Comparison of ENCODE assay signal across 13 cellular contexts in genomic region chr1:160712525-160713080, GRCh38. TPM values are rescaled to one million over a fixed set of nuclear protein-coding genes. Genes with fewer than 3 reads are reported as not detected.
DNase-seq lines count a peak whose midpoint lies in the region; ATAC-seq lines count a peak whose summit lies in the region.
"Not testable (repeated sequence)": the region's sequence is repeated elsewhere in the genome, so short reads cannot be mapped to it uniquely, and the experiment has no call there.
"Had no signal": no experiment of that assay in that cellular context is flagged by ENCODE, and none has a peak within 500 bp of the region (broad histone marks: within the 10 kb centered on the region; RNA-seq: fewer than 3 reads in every experiment).

No MANE protein-coding gene starts in this region.

- H3K27me3 Mint-ChIP-seq in activated CD8-positive, alpha-beta T cell treated with anti-CD3 and anti-CD28 coated beads, Interleukin-2, amount 10 ng/mL, durations not matched to agents 7 days and 5 days (ENCODE audit: low read depth): not testable (repeated sequence)

- not testable (repeated sequence) for H3K36me3 Mint-ChIP-seq in activated CD8-positive, alpha-beta T cell treated with anti-CD3 and anti-CD28 coated beads, Interleukin-2, amount 10 ng/mL, durations not matched to agents 7 days and 5 days (ENCODE audit: low read depth)

- H3K9me3 Mint-ChIP-seq in activated CD8-positive, alpha-beta T cell treated with anti-CD3 and anti-CD28 coated beads, Interleukin-2, amount 10 ng/mL, durations not matched to agents 7 days and 5 days (ENCODE audit: insufficient read depth): not testable (repeated sequence)

- H3K4me3 Mint-ChIP-seq in activated CD8-positive, alpha-beta T cell treated with anti-CD3 and anti-CD28 coated beads, Interleukin-2, amount 10 ng/mL, durations not matched to agents 7 days and 5 days: not testable (repeated sequence)

- H3K4me1 Mint-ChIP-seq in activated CD8-positive, alpha-beta T cell treated with anti-CD3 and anti-CD28 coated beads, Interleukin-2, amount 10 ng/mL, durations not matched to agents 7 days and 5 days (ENCODE audit: low read depth): peaks cover 48% of the 10 kb centered on the region

- H3K27ac Mint-ChIP-seq in activated CD8-positive, alpha-beta T cell treated with anti-CD3 and anti-CD28 coated beads, Interleukin-2, amount 10 ng/mL, durations not matched to agents 7 days and 5 days: not testable (repeated sequence)

- DNase-seq in Ammon's horn (ENCODE audit: low spot score) (peak; percentile 48), OCI-M1 (lab: John Stamatoyannopoulos, UW) (peak; percentile 64)
- peak; percentile 67 for DNase-seq in activated CD8-positive, alpha-beta T cell treated with anti-CD3 and anti-CD28 coated beads, Interleukin-2, amount 10 ng/mL, durations not matched to agents 7 days and 5 days
- peak; percentile 20 for DNase-seq in effector CD8-positive, alpha-beta T cell (lab: John Stamatoyannopoulos, UW)
- not testable (repeated sequence) for DNase-seq in sciatic nerve (ENCODE audit: low spot score)

- CTCF ChIA-PET in activated CD8-positive, alpha-beta T cell treated with anti-CD3 and anti-CD28 coated beads, Interleukin-2, amount 10 ng/mL, durations not matched to agents 7 days and 5 days (lab: Charles Lee): interaction anchor here (0.7 to 6.7 kb wide), 18 partner anchors 12 to 278 kb away, joined by 3 to 147 read pairs (median 4); partner anchors contain the start of genes ITLN2 and LY9

- ATAC-seq in GM18858 (IDR thresholded peaks at IDR 0.05; ENCODE audit: unreplicated experiment): peak; percentile 40
- ATAC-seq in GM21576 (IDR thresholded peaks at IDR 0.05; ENCODE audit: unreplicated experiment): peak; percentile 36
- ATAC-seq in HG03378 (IDR thresholded peaks at IDR 0.05; ENCODE audit: unreplicated experiment): peak; percentile 43
- ATAC-seq in activated CD8-positive, alpha-beta T cell treated with anti-CD3 and anti-CD28 coated beads, Interleukin-2, amount 10 ng/mL, durations not matched to agents 7 days and 5 days: peak; percentile 43
- peak; percentile 57 for ATAC-seq in sciatic nerve

- intact Hi-C loops in sciatic nerve (cut with DNase I): not testable (repeated sequence)

- POLR2A ChIA-PET in activated CD8-positive, alpha-beta T cell treated with anti-CD3 and anti-CD28 coated beads, Interleukin-2, amount 10 ng/mL, durations not matched to agents 7 days and 5 days (lab: Charles Lee): interaction anchor here (1.0 to 4.2 kb wide), 10 partner anchors 13 to 308 kb away, joined by 3 to 44 read pairs (median 4); partner anchors contain the start of genes F11R and LY9

RNA-seq across cellular contexts. Expression of gene CD48, which starts 1.0 kb away (rescaled TPM):
- total RNA-seq in activated CD8-positive, alpha-beta T cell treated with anti-CD3 and anti-CD28 coated beads, Interleukin-2, amount 10 ng/mL, durations not matched to agents 7 days and 5 days: 100 to 1,000 TPM; 325 to 327 TPM
- 6.8 TPM for total RNA-seq in sciatic nerve
- total RNA-seq: astrocyte, HepG2, HFFc6, SJSA1 had no signal

RNA-seq across cellular contexts. Expression of gene SLAMF7, which starts 26.4 kb away (rescaled TPM):
- 100 to 1,000 TPM in 1 of 2 experiments, 10 to 100 TPM in 1; 88.5 to 102 TPM for total RNA-seq in activated CD8-positive, alpha-beta T cell treated with anti-CD3 and anti-CD28 coated beads, Interleukin-2, amount 10 ng/mL, durations not matched to agents 7 days and 5 days
- total RNA-seq in sciatic nerve: 1.6 TPM
- total RNA-seq: endodermal cell, HepG2, HFFc6, SJSA1 had no signal

Comparison
In these comparisons a context has a peak if more than half of its experiments do, and no peak if none do; other contexts are left out.
1. RNA of gene CD48, which starts 1.0 kb away (total RNA-seq): 325 to 327 TPM in activated CD8-positive, alpha-beta T cell treated with anti-CD3 and anti-CD28 coated beads, Interleukin-2, amount 10 ng/mL, durations not matched to agents 7 days and 5 days; 6.8 TPM in sciatic nerve (single experiment); every median in the first group is over 10 times any median in the second.
2. RNA of gene SLAMF7, which starts 26.4 kb away (total RNA-seq): 88.5 to 102 TPM in activated CD8-positive, alpha-beta T cell treated with anti-CD3 and anti-CD28 coated beads, Interleukin-2, amount 10 ng/mL, durations not matched to agents 7 days and 5 days; 1.6 TPM in sciatic nerve (single experiment); every median in the first group is over 10 times any median in the second.
3. Peak in every context shown above with its lines, with median percentiles within 50 percentile points of each other: ATAC-seq.